Comparison of ENCODE assay signal across 13 cellular contexts in genomic region chr7:46145412-46145811, GRCh38.
DNase-seq lines count a peak whose midpoint lies in the region; ATAC-seq and TF ChIP-seq lines count a peak whose summit lies in the region.
"Had no signal": no experiment of that assay in that cellular context is flagged by ENCODE, and none has a peak within 500 bp of the region (broad histone marks: within the 10 kb centered on the region; RNA-seq: fewer than 3 reads in every experiment).

No MANE protein-coding gene starts in this region.

- H3K27me3 ChIP-seq in right atrium auricular region: no peaks in the 10 kb centered on the region
- no peaks in the 10 kb centered on the region for H3K27me3 ChIP-seq in body of pancreas
- no peaks in the 10 kb centered on the region for H3K27me3 ChIP-seq in kidney epithelial cell (ENCODE audit: control insufficient read depth, insufficient read depth, low read length)
- H3K27me3 ChIP-seq in aorta (ENCODE audit: control insufficient read depth in 1 of 2, insufficient read depth in 2 of 2, low read length in 1 of 2): no peaks in the 10 kb centered on the region
- H3K27me3 ChIP-seq: tibial nerve had no signal

- H3K4me1 ChIP-seq in right atrium auricular region: no peaks in the 10 kb centered on the region
- peaks cover 7% of the 10 kb centered on the region for H3K4me1 ChIP-seq in body of pancreas
- peaks cover 11 to 23% of the 10 kb centered on the region in 2 donors for H3K4me1 ChIP-seq in aorta (ENCODE audit: control insufficient read depth in 1 of 2, insufficient read depth in 2 of 2, low read length in 2 of 2)

- H3K27me3 Mint-ChIP-seq in activated CD8-positive, alpha-beta T cell treated with anti-CD3 and anti-CD28 coated beads for 36 hours: no peaks in the 10 kb centered on the region

- no peaks in the 10 kb centered on the region for H3K9me3 ChIP-seq in right atrium auricular region
- H3K9me3 ChIP-seq in body of pancreas: no peaks in the 10 kb centered on the region
- H3K9me3 ChIP-seq in aorta (ENCODE audit: control insufficient read depth, low read length): no peaks in the 10 kb centered on the region
- H3K9me3 ChIP-seq: tibial nerve had no signal

- intact Hi-C loops in Right ventricle myocardium inferior (cut with DNase I): no loop called here
- intact Hi-C loops in body of pancreas (cut with DNase I): no loop called here
- intact Hi-C loops in aorta (cut with DNase I): loop anchor here (2.0 to 5.0 kb wide), 4 partner anchors 147 to 223 kb away; partner anchors contain the start of gene IGFBP3 (in 1 of the 2)
- intact Hi-C loops in activated CD8-positive, alpha-beta T cell treated with anti-CD3 and anti-CD28 coated beads for 36 hours (cut with micrococcal nuclease): no loop called here

- 27 to 31% methylated on average over 2 of the region's 2 CpGs for WGBS in body of pancreas, 2 donors
- 15 to 25% methylated on average over 2 of the region's 2 CpGs for WGBS in aorta, 2 donors

- H3K9me3 Mint-ChIP-seq in activated CD8-positive, alpha-beta T cell treated with anti-CD3 and anti-CD28 coated beads for 36 hours: peaks cover 2% of the 10 kb centered on the region

- no peak for DNase-seq in Right ventricle myocardium inferior (ENCODE audit: missing footprints)
- no peak for DNase-seq in right atrium auricular region (ENCODE audit: low spot score)
- DNase-seq in body of pancreas: peak; percentile 25 to 70 (median 43)
- peak; percentile 97 for DNase-seq in kidney epithelial cell (ENCODE audit: low read depth)
- peak in 1 of 2 donors; percentile 59 for DNase-seq in aorta
- no peak for DNase-seq in activated naive CD4-positive, alpha-beta T cell (lab: John Stamatoyannopoulos, UW)
- no peak for DNase-seq in activated CD8-positive, alpha-beta T cell treated with anti-CD3 and anti-CD28 coated beads for 36 hours
- no peak for DNase-seq in stimulated activated CD4-positive, alpha-beta T cell treated with anti-CD3 and anti-CD28 coated beads, Interleukin-1b, Interleukin-23, amount 100 ng/mL, for 48 hours
- DNase-seq: activated CD8-positive, alpha-beta memory T cell treated with anti-CD3 and anti-CD28 coated beads, Interleukin-2, amount 50 U/mL, for 48 hours; erythroblast; NCI-H748 treated with DMSO at 0.1 percent for 48 hours had no signal

- no peak for TF ChIP-seq POLR2A in body of pancreas (IDR thresholded peaks at IDR 0.05)

- H3K27ac ChIP-seq in right atrium auricular region: no peak overlapping the region
- peak overlapping the region in 2 of 4 donors; percentile 58 to 67 for H3K27ac ChIP-seq in body of pancreas
- H3K27ac ChIP-seq in aorta (ENCODE audit: low read depth in 1 of 2, low read length in 2 of 2): no peak overlapping the region
- H3K27ac ChIP-seq: tibial nerve had no signal

- H3K27ac Mint-ChIP-seq in activated CD8-positive, alpha-beta T cell treated with anti-CD3 and anti-CD28 coated beads for 36 hours: no peak overlapping the region

- H3K36me3 Mint-ChIP-seq in activated CD8-positive, alpha-beta T cell treated with anti-CD3 and anti-CD28 coated beads for 36 hours (ENCODE audit: low read depth): no peaks in the 10 kb centered on the region

- TF ChIP-seq CTCF in right atrium auricular region (IDR thresholded peaks at IDR 0.05): no peak
- TF ChIP-seq CTCF in body of pancreas (IDR thresholded peaks at IDR 0.05): no peak
- TF ChIP-seq CTCF in kidney epithelial cell (IDR thresholded peaks at IDR 0.05; ENCODE audit: insufficient read depth, low read length, poor library complexity, severe bottlenecking): no peak
- no peak for TF ChIP-seq CTCF in activated CD8-positive, alpha-beta T cell treated with anti-CD3 and anti-CD28 coated beads for 36 hours (IDR thresholded peaks at IDR 0.05)

- no peaks in the 10 kb centered on the region for H3K4me1 Mint-ChIP-seq in activated CD8-positive, alpha-beta T cell treated with anti-CD3 and anti-CD28 coated beads for 36 hours (ENCODE audit: low read depth)

- H3K4me3 ChIP-seq in right atrium auricular region: no peak overlapping the region
- H3K4me3 ChIP-seq in body of pancreas: no peak overlapping the region
- H3K4me3 ChIP-seq in kidney epithelial cell (ENCODE audit: low read depth, low read length): no peak overlapping the region
- H3K4me3 ChIP-seq in aorta (ENCODE audit: low read length in 2 of 2): no peak overlapping the region
- H3K4me3 ChIP-seq: skin epidermis, tibial nerve had no signal

- H3K36me3 ChIP-seq in right atrium auricular region (no peaks in the 10 kb centered on the region), body of pancreas (replicated peaks in 1 of 2; ENCODE audit: insufficient read depth in 1 of 2, low read depth in 2 of 2) (no peaks in the 10 kb centered on the region), kidney epithelial cell (ENCODE audit: control insufficient read depth, insufficient read depth, low read length) (no peaks in the 10 kb centered on the region), aorta (ENCODE audit: control insufficient read depth in 1 of 2, insufficient read depth in 2 of 2, low read length in 1 of 2) (no peaks in the 10 kb centered on the region)
- H3K36me3 ChIP-seq: tibial nerve had no signal

- H3K4me3 Mint-ChIP-seq in activated CD8-positive, alpha-beta T cell treated with anti-CD3 and anti-CD28 coated beads for 36 hours: no peak overlapping the region

- ATAC-seq in Right ventricle myocardium inferior (peak; percentile 81), body of pancreas (peak; percentile 94), aorta (ENCODE audit: low FRiP score) (peak; percentile 62)
- ATAC-seq in activated CD8-positive, alpha-beta T cell treated with anti-CD3 and anti-CD28 coated beads for 36 hours: no peak

- CTCF ChIA-PET in activated CD8-positive, alpha-beta T cell treated with anti-CD3 and anti-CD28 coated beads for 36 hours (lab: Charles Lee): no interaction called here

- POLR2A ChIA-PET in activated CD8-positive, alpha-beta T cell treated with anti-CD3 and anti-CD28 coated beads for 36 hours (lab: Charles Lee): no interaction called here

Comparison
In these comparisons a context has a peak if more than half of its experiments do, and no peak if none do; other contexts are left out.
1. DNase-seq: peak in body of pancreas (4 of 4) and kidney epithelial cell (single experiment); none in Right ventricle myocardium inferior (single experiment), right atrium auricular region (single experiment), activated naive CD4-positive, alpha-beta T cell (0 of 4), activated CD8-positive, alpha-beta T cell treated with anti-CD3 and anti-CD28 coated beads for 36 hours (single experiment) and stimulated activated CD4-positive, alpha-beta T cell treated with anti-CD3 and anti-CD28 coated beads, Interleukin-1b, Interleukin-23, amount 100 ng/mL, for 48 hours (single experiment).
2. intact Hi-C loops: an anchor here in aorta (2.0 to 5.0 kb wide); none called in Right ventricle myocardium inferior, body of pancreas and activated CD8-positive, alpha-beta T cell treated with anti-CD3 and anti-CD28 coated beads for 36 hours.